In genomic region chr3:61315874-61316273, GRCh38 we compare ENCODE assay signal across 1 cellular context.
TF ChIP-seq lines count a peak whose summit lies in the region.

No MANE protein-coding gene starts in this region.

TF ChIP-seq in HepG2, 621 proteins besides CTCF, POLR2A, EP300 and RAD21 (continued from another document):
- peak; percentile 72 to 93 for TF ChIP-seq REST (IDR thresholded peaks at IDR 0.05; ENCODE audit: borderline replicate concordance in 1 of 2, low read depth in 1 of 2, low read length in 2 of 2)
- no peak for TF ChIP-seq TEAD3 (CRISPR knock-in tag; optimal IDR thresholded peaks at IDR 0.05; ENCODE audit: borderline replicate concordance)
- no peak for TF ChIP-seq HNRNPK (IDR thresholded peaks at IDR 0.05; ENCODE audit: low read depth, low read length, poor library complexity, severe bottlenecking)
